ENCODE assay signal across 11 cellular contexts in genomic region chr14:25431211-25432076, GRCh38.
DNase-seq lines count a peak whose midpoint lies in the region; ATAC-seq and TF ChIP-seq lines count a peak whose summit lies in the region.
"Had no signal": no experiment of that assay in that cellular context is flagged by ENCODE, and none has a peak within 500 bp of the region (broad histone marks: within the 10 kb centered on the region; RNA-seq: fewer than 3 reads in every experiment).

No MANE protein-coding gene starts in this region.

- H3K36me3 Mint-ChIP-seq in activated CD4-positive, alpha-beta T cell treated with anti-CD3 and anti-CD28 coated beads, Interleukin-2, amount 10 ng/mL, durations not matched to agents 7 days and 5 days (ENCODE audit: low read depth) = no peaks in the 10 kb centered on the region

- H3K27me3 ChIP-seq in DOHH2 (ENCODE audit: control insufficient read depth, low read length) = no peaks in the 10 kb centered on the region
- H3K27me3 ChIP-seq in Karpas-422 (ENCODE audit: low read length) = no peaks in the 10 kb centered on the region

- H3K79me2 ChIP-seq in DOHH2 (ENCODE audit: control insufficient read depth, low read length) (no peaks in the 10 kb centered on the region), Karpas-422 (ENCODE audit: low read length) (no peaks in the 10 kb centered on the region)

- H3K4me1 ChIP-seq in DOHH2 (ENCODE audit: control insufficient read depth, low read length) = no peaks in the 10 kb centered on the region
- H3K4me1 ChIP-seq in Karpas-422 (ENCODE audit: low read length) = no peaks in the 10 kb centered on the region

- H4K20me1 ChIP-seq in DOHH2 (ENCODE audit: control insufficient read depth, insufficient read depth, low read depth, low read length) = no peaks in the 10 kb centered on the region
- H4K20me1 ChIP-seq in Karpas-422 (ENCODE audit: insufficient read depth, low read depth, low read length) = no peaks in the 10 kb centered on the region

- no peak overlapping the region for H3K9ac ChIP-seq in Karpas-422 (ENCODE audit: low read length)

- POLR2A ChIA-PET in activated CD4-positive, alpha-beta T cell treated with anti-CD3 and anti-CD28 coated beads, Interleukin-2, amount 10 ng/mL, durations not matched to agents 7 days and 5 days (lab: Charles Lee) = no interaction called here

- H2AFZ ChIP-seq in Karpas-422 (ENCODE audit: low read length) = no peak overlapping the region

- TF ChIP-seq CTCF in DOHH2 (IDR thresholded peaks at IDR 0.05; ENCODE audit: low read depth, low read length, poor library complexity, severe bottlenecking) = peak; percentile 51

- H3F3A ChIP-seq in DOHH2 (ENCODE audit: control insufficient read depth, insufficient read depth) = no peaks in the 10 kb centered on the region

- H3K9me3 Mint-ChIP-seq in activated CD4-positive, alpha-beta T cell treated with anti-CD3 and anti-CD28 coated beads, Interleukin-2, amount 10 ng/mL, durations not matched to agents 7 days and 5 days = peaks cover 10% of the 10 kb centered on the region

- H3K4me3 Mint-ChIP-seq in activated CD4-positive, alpha-beta T cell treated with anti-CD3 and anti-CD28 coated beads, Interleukin-2, amount 10 ng/mL, durations not matched to agents 7 days and 5 days = no peak overlapping the region
- H3K4me3 Mint-ChIP-seq: activated B cell treated with CpG ODN at 0.5 μM for 24 hours; stimulated activated naive CD8-positive, alpha-beta T cell treated with anti-CD3 and anti-CD28 coated beads, Interleukin-15, Interleukin-2, amounts not matched to agents 100 ng/mL and 50 ng/mL, for 24 hours had no signal

- no peaks in the 10 kb centered on the region for H3K27me3 Mint-ChIP-seq in activated CD4-positive, alpha-beta T cell treated with anti-CD3 and anti-CD28 coated beads, Interleukin-2, amount 10 ng/mL, durations not matched to agents 7 days and 5 days
- H3K27me3 Mint-ChIP-seq: activated B cell treated with CpG ODN at 0.5 μM for 24 hours; stimulated activated naive CD8-positive, alpha-beta T cell treated with anti-CD3 and anti-CD28 coated beads, Interleukin-15, Interleukin-2, amounts not matched to agents 100 ng/mL and 50 ng/mL, for 24 hours had no signal

- no peak overlapping the region for H3K27ac Mint-ChIP-seq in activated CD4-positive, alpha-beta T cell treated with anti-CD3 and anti-CD28 coated beads, Interleukin-2, amount 10 ng/mL, durations not matched to agents 7 days and 5 days
- H3K27ac Mint-ChIP-seq: activated B cell treated with CpG ODN at 0.5 μM for 24 hours; stimulated activated naive CD8-positive, alpha-beta T cell treated with anti-CD3 and anti-CD28 coated beads, Interleukin-15, Interleukin-2, amounts not matched to agents 100 ng/mL and 50 ng/mL, for 24 hours had no signal

- H3K4me3 ChIP-seq in DOHH2 (ENCODE audit: low read length) (no peak overlapping the region), Karpas-422 (ENCODE audit: low read length) (no peak overlapping the region)

- H3K9me3 ChIP-seq in DOHH2 (ENCODE audit: control insufficient read depth, insufficient read depth, low read length) = no peaks in the 10 kb centered on the region
- H3K9me3 ChIP-seq in Karpas-422 (ENCODE audit: low read length) = peaks cover 46% of the 10 kb centered on the region

- CTCF ChIA-PET in activated CD4-positive, alpha-beta T cell treated with anti-CD3 and anti-CD28 coated beads, Interleukin-2, amount 10 ng/mL, durations not matched to agents 7 days and 5 days (lab: Charles Lee) = interaction anchor here (0.7 kb wide), 1 partner anchor 9 kb away, joined by 3 read pairs; no protein-coding TSS in a partner anchor

- no peak overlapping the region for H3K4me2 ChIP-seq in DOHH2 (ENCODE audit: low read length)
- no peak overlapping the region for H3K4me2 ChIP-seq in Karpas-422 (ENCODE audit: low read depth, low read length, poor library complexity, severe bottlenecking)

- H3K27ac ChIP-seq in DOHH2 (ENCODE audit: low read depth, low read length) = no peak overlapping the region
- no peak overlapping the region for H3K27ac ChIP-seq in Karpas-422 (ENCODE audit: low read length)

- no peaks in the 10 kb centered on the region for H3K36me3 ChIP-seq in DOHH2 (ENCODE audit: control insufficient read depth, low read length)
- no peaks in the 10 kb centered on the region for H3K36me3 ChIP-seq in Karpas-422 (ENCODE audit: insufficient read depth, low read length)

- ATAC-seq in GM21367 (IDR thresholded peaks at IDR 0.05; ENCODE audit: unreplicated experiment) (no peak), HG02759 (IDR thresholded peaks at IDR 0.05; ENCODE audit: unreplicated experiment) (no peak)
- ATAC-seq in activated CD4-positive, CD25-positive, alpha-beta regulatory T cell treated with anti-CD3 and anti-CD28 coated beads, Interleukin-2, amount 50 U/mL, for 24 hours = no peak
- ATAC-seq: right cardiac atrium had no signal

- H3K9me2 ChIP-seq in DOHH2 (replicated peaks; ENCODE audit: control insufficient read depth, low read length) = no peaks in the 10 kb centered on the region
- no peaks in the 10 kb centered on the region for H3K9me2 ChIP-seq in Karpas-422 (replicated peaks; ENCODE audit: insufficient read depth, low read length)

- no peaks in the 10 kb centered on the region for H3K4me1 Mint-ChIP-seq in activated CD4-positive, alpha-beta T cell treated with anti-CD3 and anti-CD28 coated beads, Interleukin-2, amount 10 ng/mL, durations not matched to agents 7 days and 5 days
- H3K4me1 Mint-ChIP-seq: activated B cell treated with CpG ODN at 0.5 μM for 24 hours had no signal

- DNase-seq in Karpas-422 = peak; percentile 66
- peak; percentile 30 for DNase-seq in SK-N-DZ (ENCODE audit: low spot score)
- peak; percentile 76 for DNase-seq in left kidney (ENCODE audit: low read depth, low spot score)
- no peak for DNase-seq in activated CD4-positive, alpha-beta T cell treated with anti-CD3 and anti-CD28 coated beads, Interleukin-2, amount 10 ng/mL, durations not matched to agents 7 days and 5 days
- DNase-seq: activated B cell treated with CpG ODN at 0.5 μM for 24 hours had no signal
